Comparison of ENCODE assay signal across 38 cellular contexts in the genomic region with DNA sequence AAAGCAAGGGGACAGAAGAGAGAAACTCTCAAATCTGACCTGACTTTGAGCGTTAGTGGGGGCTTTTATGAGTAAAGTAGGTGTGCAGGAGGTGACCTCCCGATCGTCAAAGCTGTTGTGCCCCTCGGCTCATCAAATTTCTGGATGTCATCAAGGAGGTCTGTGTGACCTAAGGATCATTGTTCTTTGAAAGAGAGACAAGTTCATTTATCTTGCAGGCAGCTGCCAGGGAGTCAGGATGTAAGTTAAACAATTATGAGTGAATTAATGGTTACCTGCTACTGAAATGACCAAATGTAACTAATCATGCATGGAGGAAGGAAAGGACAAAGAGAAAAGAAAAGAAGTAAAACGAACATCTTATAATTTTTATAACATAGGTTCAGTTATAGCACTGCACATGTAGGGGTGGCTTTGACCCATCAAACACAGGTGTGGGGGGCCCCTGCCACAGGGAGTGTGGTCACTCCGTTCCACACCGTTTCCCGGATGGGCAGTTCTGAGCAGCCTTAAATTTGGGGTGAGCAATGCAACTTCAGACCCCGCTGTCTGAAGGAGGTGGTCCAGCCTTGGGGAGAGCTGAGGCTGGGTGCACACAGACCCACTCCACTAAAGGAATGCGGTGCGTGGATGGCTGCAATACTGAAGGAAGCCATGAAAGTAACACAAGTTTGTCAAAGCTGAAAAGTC. TPM values are rescaled to one million over a fixed set of nuclear protein-coding genes. Genes with fewer than 3 reads are reported as not detected.
A peak's percentile ranks its signal among the peaks of the same experiment; 100 is the strongest.
DNase-seq lines count a peak whose midpoint lies in the region; ATAC-seq, FAIRE-seq and TF ChIP-seq lines count a peak whose summit lies in the region.
"Had no signal": no experiment of that assay in that cellular context is flagged by ENCODE, and none has a peak within 500 bp of the region (broad histone marks: within the 10 kb centered on the region; RNA-seq: fewer than 3 reads in every experiment).

No MANE protein-coding gene starts in this region.

- H3K36me3 ChIP-seq in OCI-LY3 (replicated peaks; ENCODE audit: low read depth, low read length) = peaks cover 80% of the 10 kb centered on the region
- H3K36me3 ChIP-seq: adrenal gland, suprapubic skin, upper lobe of right lung had no signal

- ATAC-seq in memory B cell (ENCODE audit: low read depth) (no peak), GM19324 (IDR thresholded peaks at IDR 0.05; ENCODE audit: low FRiP score, unreplicated experiment) (no peak)
- ATAC-seq: left ventricle myocardium superior, Right ventricle myocardium inferior, sciatic nerve, SK-N-SH treated with all-trans-retinoic acid at 6 μM for 48 hours, upper lobe of right lung had no signal

- peak; percentile 49 for DNase-seq in Caki2 (ENCODE audit: low read depth)
- DNase-seq in memory B cell (ENCODE audit: low spot score in 2 of 2) = no peak
- no peak for DNase-seq in stimulated activated CD4-positive, alpha-beta T cell treated with anti-CD3 and anti-CD28 coated beads, Interleukin-4, amount 100 ng/mL, for 1 hour
- DNase-seq in HTR-8/SVneo (ENCODE audit: insufficient read length, low spot score) = no peak
- no peak for DNase-seq in NCI-H1694 (lab: John Stamatoyannopoulos, UW)
- DNase-seq: activated CD4-positive, alpha-beta memory T cell treated with anti-CD3 and anti-CD28 coated beads, Interleukin-2, amount 10 ng/mL, durations not matched to agents 7 days and 5 days; activated CD4-positive, CD25-positive, alpha-beta regulatory T cell treated with anti-CD3 and anti-CD28 coated beads, Interleukin-2, amount 50 U/mL, for 72 hours; activated CD8-positive, alpha-beta memory T cell treated with anti-CD3 and anti-CD28 coated beads, Interleukin-2, amount 50 U/mL, for 4 hours; activated naive CD4-positive, alpha-beta T cell treated with anti-CD3 and anti-CD28 coated beads, Interleukin-2, amount 10 ng/mL, durations not matched to agents 7 days and 5 days; adrenal gland; COR-L47; DMS79; GF-D8; GM23248; HFFc6; left ventricle myocardium superior; NCI-H1092 treated with DMSO at 0.1 percent for 48 hours; NCI-H2029; NCI-H524; NK-92 treated with Interleukin-12 subunit alpha and Interleukin-12 subunit beta, amount 100 ng/mL, for 24 hours; nucleus accumbens; stimulated activated CD4-positive, alpha-beta T cell treated with anti-CD3 and anti-CD28 coated beads, Interleukin-12 subunit alpha, Interleukin-12 subunit beta, amount 100 ng/mL, for 4 hours; stimulated activated CD4-positive, alpha-beta T cell treated with anti-CD3 and anti-CD28 coated beads, Interleukin-4, amount 100 ng/mL, for 24 hours; upper lobe of right lung had no signal

- H3K4me3 ChIP-seq in GM12875 (ENCODE audit: low read depth, low read length) (peak overlapping the region; percentile 98), OCI-LY3 (ENCODE audit: low read length) (peak overlapping the region; percentile 65)
- H3K4me3 ChIP-seq: adrenal gland, GM23248, suprapubic skin, upper lobe of right lung had no signal

- peaks cover 68% of the 10 kb centered on the region for H3K79me2 ChIP-seq in OCI-LY3 (ENCODE audit: low read length)

- no peaks in the 10 kb centered on the region for H3K27me3 Mint-ChIP-seq in memory B cell

- 0 out of 2 replicates have a peak, but pooled peaks cover 4% of the 10 kb centered on the region for H3K9me3 ChIP-seq in OCI-LY3 (ENCODE audit: insufficient read depth, low read length)
- H3K9me3 ChIP-seq: adrenal gland, suprapubic skin, upper lobe of right lung had no signal

- H3K4me1 ChIP-seq in OCI-LY3 (ENCODE audit: low read length) = peaks cover 77% of the 10 kb centered on the region
- H3K4me1 ChIP-seq: adrenal gland, suprapubic skin, upper lobe of right lung had no signal

- peaks cover 57% of the 10 kb centered on the region for H3K4me1 Mint-ChIP-seq in memory B cell
- H3K4me1 Mint-ChIP-seq: central memory CD8-positive, alpha-beta T cell had no signal

- no peak for FAIRE-seq in HTR-8/SVneo (lab: Jason Lieb, UNC)
- FAIRE-seq: islet of Langerhans had no signal

- in situ Hi-C loops in Caki2 (cut with HindIII; ENCODE audit: low pct_unique_long_range_greater_than_20kb, low sequenced_read_pairs) = no loop called here

- H3K36me3 Mint-ChIP-seq in memory B cell = peaks cover 40% of the 10 kb centered on the region
- H3K36me3 Mint-ChIP-seq: activated naive CD4-positive, alpha-beta T cell treated with anti-CD3 and anti-CD28 coated beads, Interleukin-2, amount 10 ng/mL, durations not matched to agents 7 days and 5 days had no signal

- no peak overlapping the region for H2AFZ ChIP-seq in OCI-LY3 (ENCODE audit: low read depth, low read length)
- H2AFZ ChIP-seq: GM23248 had no signal

- H3K27ac ChIP-seq in OCI-LY3 (ENCODE audit: low read length) = peak overlapping the region; percentile 80
- H3K27ac ChIP-seq: adrenal gland, C4-2B, GM23248, suprapubic skin, upper lobe of right lung had no signal

- H3K27me3 ChIP-seq in OCI-LY3 (ENCODE audit: low read depth, low read length) = no peaks in the 10 kb centered on the region
- H3K27me3 ChIP-seq: adrenal gland had no signal

- H4K20me1 ChIP-seq in OCI-LY3 (ENCODE audit: insufficient read depth, low read length) = peaks cover 24% of the 10 kb centered on the region

- peak overlapping the region; percentile 49 for H3K9ac ChIP-seq in OCI-LY3 (ENCODE audit: low read length)
- H3K9ac ChIP-seq: GM23248 had no signal

- TF ChIP-seq CTCF in GM12875 (IDR thresholded peaks at IDR 0.05; ENCODE audit: borderline replicate concordance, insufficient read depth, low read depth, low read length) (no peak), OCI-LY3 (IDR thresholded peaks at IDR 0.05; ENCODE audit: low read depth, low read length) (no peak)

- H3K4me3 Mint-ChIP-seq in memory B cell = peak overlapping the region; percentile 99
- H3K4me3 Mint-ChIP-seq: activated CD4-positive, alpha-beta memory T cell treated with anti-CD3 and anti-CD28 coated beads, Interleukin-2, amount 10 ng/mL, durations not matched to agents 7 days and 5 days; activated naive CD4-positive, alpha-beta T cell treated with anti-CD3 and anti-CD28 coated beads, Interleukin-2, amount 10 ng/mL, durations not matched to agents 7 days and 5 days; central memory CD8-positive, alpha-beta T cell; dendritic cell treated with granulocyte-macrophage colony-stimulating factor and Interleukin-4, amounts not matched to agents 40 ng/mL and 50 ng/mL, for 4 days; HFFc6 had no signal

- H3K9me3 Mint-ChIP-seq in memory B cell = no peaks in the 10 kb centered on the region
- H3K9me3 Mint-ChIP-seq: activated CD4-positive, alpha-beta memory T cell treated with anti-CD3 and anti-CD28 coated beads, Interleukin-2, amount 10 ng/mL, durations not matched to agents 7 days and 5 days; activated naive CD4-positive, alpha-beta T cell treated with anti-CD3 and anti-CD28 coated beads, Interleukin-2, amount 10 ng/mL, durations not matched to agents 7 days and 5 days; activated T-helper 1 cell treated with anti-CD3 and anti-CD28 coated beads, Interleukin-12 subunit alpha, Interleukin-12 subunit beta, Interleukin-2, Interleukin-4 antibody, amounts not matched to agents 30 ng/mL and 10 ng/mL and 1 ng/mL, durations not matched to agents 14 hours and 24 hours and 36 hours; central memory CD8-positive, alpha-beta T cell; dendritic cell treated with granulocyte-macrophage colony-stimulating factor and Interleukin-4, amounts not matched to agents 40 ng/mL and 50 ng/mL, for 4 days; HFFc6 had no signal

- peak overlapping the region; percentile 91 for H3K27ac Mint-ChIP-seq in memory B cell
- H3K27ac Mint-ChIP-seq: activated naive CD4-positive, alpha-beta T cell treated with anti-CD3 and anti-CD28 coated beads, Interleukin-2, amount 10 ng/mL, durations not matched to agents 7 days and 5 days; dendritic cell treated with granulocyte-macrophage colony-stimulating factor and Interleukin-4, amounts not matched to agents 40 ng/mL and 50 ng/mL, for 4 days; HFFc6; progenitor cell of endocrine pancreas had no signal

- H3K4me2 ChIP-seq in OCI-LY3 (ENCODE audit: low read length) = peak overlapping the region; percentile 83

RNA-seq across cellular contexts. Expression of gene CD22, which starts 5.2 kb away (rescaled TPM):
- 15.4 and 20.6 TPM in 2 replicates for total RNA-seq in Caki2 (2014; rRNA removed; shearing (Covaris generic); ENCODE audit: low replicate concordance)
- total RNA-seq: GM23248, suprapubic skin had no signal

RNA-seq across cellular contexts. Expression of gene FFAR1, which starts 13.5 kb away (rescaled TPM):
- 1.7 and 6.1 TPM in 2 replicates for total RNA-seq in Caki2 (2014; rRNA removed; shearing (Covaris generic); ENCODE audit: low replicate concordance)
- total RNA-seq: activated CD4-positive, alpha-beta memory T cell treated with anti-CD3 and anti-CD28 coated beads, Interleukin-2, amount 10 ng/mL, durations not matched to agents 7 days and 5 days; adrenal gland; GM23248; HFFc6; HT-29; left ventricle myocardium superior; Right ventricle myocardium inferior; sciatic nerve; suprapubic skin; upper lobe of right lung had no signal

RNA-seq across cellular contexts. Expression of gene FFAR3, which starts 24.1 kb away (rescaled TPM):
- not detected in 2 replicates for total RNA-seq in Caki2 (2014; rRNA removed; shearing (Covaris generic); ENCODE audit: low replicate concordance)
- total RNA-seq: GM23248, HFFc6, HT-29, left ventricle myocardium superior, progenitor cell of endocrine pancreas, suprapubic skin, upper lobe of right lung had no signal

RNA-seq across cellular contexts. Expression of gene GPR42, which starts 36.7 kb away (rescaled TPM):
- not detected in 2 replicates for total RNA-seq in Caki2 (2014; rRNA removed; shearing (Covaris generic); ENCODE audit: low replicate concordance)
- total RNA-seq: activated T-helper 1 cell treated with anti-CD3 and anti-CD28 coated beads, Interleukin-12 subunit alpha, Interleukin-12 subunit beta, Interleukin-2, Interleukin-4 antibody, amounts not matched to agents 30 ng/mL and 10 ng/mL and 1 ng/mL, durations not matched to agents 14 hours and 24 hours and 36 hours; adrenal gland; GM23248; HFFc6; HT-29; left ventricle myocardium superior; progenitor cell of endocrine pancreas; Right ventricle myocardium inferior; suprapubic skin; upper lobe of right lung had no signal

RNA-seq across cellular contexts. Expression of gene MAG, which starts 42.2 kb away (rescaled TPM):
- 5.7 and 10.4 TPM in 2 replicates for total RNA-seq in Caki2 (2014; rRNA removed; shearing (Covaris generic); ENCODE audit: low replicate concordance)
- total RNA-seq: activated CD4-positive, alpha-beta memory T cell treated with anti-CD3 and anti-CD28 coated beads, Interleukin-2, amount 10 ng/mL, durations not matched to agents 7 days and 5 days; activated T-helper 1 cell treated with anti-CD3 and anti-CD28 coated beads, Interleukin-12 subunit alpha, Interleukin-12 subunit beta, Interleukin-2, Interleukin-4 antibody, amounts not matched to agents 30 ng/mL and 10 ng/mL and 1 ng/mL, durations not matched to agents 14 hours and 24 hours and 36 hours; GM23248; HFFc6; HT-29; left ventricle myocardium superior; Right ventricle myocardium inferior; suprapubic skin; upper lobe of right lung had no signal
